Comparison of ENCODE assay signal across 15 cellular contexts in genomic region chr20:16363832-16364687, GRCh38.
"Had no signal": no experiment of that assay in that cellular context is flagged by ENCODE, and none has a peak within 500 bp of the region (broad histone marks: within the 10 kb centered on the region; RNA-seq: fewer than 3 reads in every experiment).

No MANE protein-coding gene starts in this region.

- FAIRE-seq: astrocyte had no signal

- DNase-seq: activated CD4-positive, alpha-beta T cell treated with anti-CD3 and anti-CD28 coated beads for 4 hours; activated CD8-positive, alpha-beta memory T cell treated with anti-CD3 and anti-CD28 coated beads, Interleukin-2, amount 50 U/mL, for 4 hours; activated CD8-positive, alpha-beta T cell treated with anti-CD3 and anti-CD28 coated beads for 36 hours; activated gamma-delta T cell treated with Interleukin-2 at 50 U/mL for 16 hours; activated T-cell treated with anti-CD3 and anti-CD28 coated beads, Interleukin-2, amount 50 U/mL, for 72 hours; effector CD8-positive, alpha-beta T cell; mammary epithelial cell; occipital lobe; right lobe of liver; stimulated activated CD4-positive, alpha-beta T cell treated with anti-CD3 and anti-CD28 coated beads, Interleukin-2, amount 100 ng/mL, for 24 hours; stimulated activated naive CD4-positive, alpha-beta T cell; substantia nigra; T-cell; trophoblast cell had no signal
